In genomic region chr3:194276768-194277546, GRCh38 we compare ENCODE assay signal across 10 cellular contexts.
DNase-seq lines count a peak whose midpoint lies in the region; ATAC-seq and TF ChIP-seq lines count a peak whose summit lies in the region.
"Had no signal": no experiment of that assay in that cellular context is flagged by ENCODE, and none has a peak within 500 bp of the region (broad histone marks: within the 10 kb centered on the region; RNA-seq: fewer than 3 reads in every experiment).

No MANE protein-coding gene starts in this region.

- CTCF ChIA-PET in WTC11 (lab: Charles Lee), result interaction anchor here (1.1 to 1.8 kb wide), 3 partner anchors 11 to 39 kb away, joined by 3 to 13 read pairs (median 5); no protein-coding TSS in a partner anchor
- CTCF ChIA-PET in activated CD8-positive, alpha-beta T cell treated with anti-CD3 and anti-CD28 coated beads for 36 hours (lab: Charles Lee), result no interaction called here

- H3K36me3 ChIP-seq in psoas muscle (ENCODE audit: insufficient read depth in 1 of 2, low read depth in 1 of 2), result no peaks in the 10 kb centered on the region

- H3K27ac ChIP-seq in psoas muscle, result peak overlapping the region; percentile 85
- H3K27ac ChIP-seq: VCaP had no signal

- 7 to 17% (median 10%) methylated on average over 15 of the region's 15 CpGs for WGBS in psoas muscle, 3 donors

- TF ChIP-seq CTCF in WTC11 (IDR thresholded peaks at IDR 0.05) (no peak), psoas muscle (IDR thresholded peaks at IDR 0.05) (no peak)
- TF ChIP-seq CTCF in activated CD8-positive, alpha-beta T cell treated with anti-CD3 and anti-CD28 coated beads for 36 hours (IDR thresholded peaks at IDR 0.05), result no peak

- H3K36me3 Mint-ChIP-seq in WTC11, result peaks cover 6% of the 10 kb centered on the region
- H3K36me3 Mint-ChIP-seq in activated CD8-positive, alpha-beta T cell treated with anti-CD3 and anti-CD28 coated beads for 36 hours (ENCODE audit: low read depth), result no peaks in the 10 kb centered on the region
- no peaks in the 10 kb centered on the region for H3K36me3 Mint-ChIP-seq in activated T-helper 2 cell treated with anti-CD3 and anti-CD28 coated beads, Interferon-gamma antibody, Interleukin-2, Interleukin-4, amounts not matched to agents 10 μg/mL and 5 μg/mL and 100 μg/mL, durations not matched to agents 14 hours and 24 hours and 36 hours (ENCODE audit: low read depth)

- peaks cover 35% of the 10 kb centered on the region for H3K4me1 ChIP-seq in psoas muscle

- DNase-seq in GM03348 (ENCODE audit: low spot score), result peak; percentile 81
- DNase-seq in WTC11 (ENCODE audit: low spot score), result peak; percentile 12
- DNase-seq in cardiac septum (ENCODE audit: low spot score), result peak; percentile 76
- peak; percentile 79 to 85 for DNase-seq in psoas muscle
- DNase-seq in activated CD4-positive, alpha-beta T cell treated with anti-CD3 and anti-CD28 coated beads, Interleukin-2, amount 50 U/mL, for 4 hours, result no peak
- DNase-seq in activated CD8-positive, alpha-beta T cell treated with anti-CD3 and anti-CD28 coated beads for 36 hours, result no peak
- DNase-seq in stimulated activated CD4-positive, alpha-beta T cell treated with anti-CD3 and anti-CD28 coated beads, Interleukin-12 subunit alpha, Interleukin-12 subunit beta, amount 100 ng/mL, for 4 hours, result no peak
- no peak for DNase-seq in activated T-helper 2 cell treated with anti-CD3 and anti-CD28 coated beads, Interferon-gamma antibody, Interleukin-2, Interleukin-4, amounts not matched to agents 10 μg/mL and 5 μg/mL and 100 μg/mL, durations not matched to agents 14 hours and 24 hours and 36 hours (ENCODE audit: low spot score)
- DNase-seq: effector memory CD4-positive, alpha-beta T cell had no signal

- H3K27me3 ChIP-seq in psoas muscle (ENCODE audit: insufficient read depth in 3 of 3, low read length in 2 of 3), result no peaks in the 10 kb centered on the region

- no peaks in the 10 kb centered on the region for H3K9me3 ChIP-seq in psoas muscle

- H3K4me1 Mint-ChIP-seq in WTC11, result peaks cover 37% of the 10 kb centered on the region
- peaks cover 2% of the 10 kb centered on the region for H3K4me1 Mint-ChIP-seq in activated CD8-positive, alpha-beta T cell treated with anti-CD3 and anti-CD28 coated beads for 36 hours (ENCODE audit: low read depth)
- H3K4me1 Mint-ChIP-seq in activated T-helper 2 cell treated with anti-CD3 and anti-CD28 coated beads, Interferon-gamma antibody, Interleukin-2, Interleukin-4, amounts not matched to agents 10 μg/mL and 5 μg/mL and 100 μg/mL, durations not matched to agents 14 hours and 24 hours and 36 hours (ENCODE audit: low read depth), result peaks cover 1% of the 10 kb centered on the region

- H3K27me3 Mint-ChIP-seq in WTC11 (ENCODE audit: low read depth), result no peaks in the 10 kb centered on the region; the same call in 1 of the 2 replicates
- H3K27me3 Mint-ChIP-seq in activated CD8-positive, alpha-beta T cell treated with anti-CD3 and anti-CD28 coated beads for 36 hours, result no peaks in the 10 kb centered on the region
- H3K27me3 Mint-ChIP-seq in activated T-helper 2 cell treated with anti-CD3 and anti-CD28 coated beads, Interferon-gamma antibody, Interleukin-2, Interleukin-4, amounts not matched to agents 10 μg/mL and 5 μg/mL and 100 μg/mL, durations not matched to agents 14 hours and 24 hours and 36 hours (ENCODE audit: low read depth), result peaks cover 4% of the 10 kb centered on the region

- peak overlapping the region; percentile 17 for H3K4me3 ChIP-seq in psoas muscle

- ATAC-seq in WTC11 (peak; percentile 16; the same call in 1 of the 2 replicates), psoas muscle (peak; percentile 83 to 89 (median 86))
- no peak for ATAC-seq in activated CD8-positive, alpha-beta T cell treated with anti-CD3 and anti-CD28 coated beads for 36 hours

- intact Hi-C loops in cardiac septum (cut with DNase I) (loop anchor here (2.0 kb wide), 1 partner anchor 38 kb away; no protein-coding TSS in a partner anchor), psoas muscle (cut with DNase I) (loop anchor here in 1 of 2 donors (10.0 kb wide), 1 partner anchor 272 kb away; no protein-coding TSS in a partner anchor)
- intact Hi-C loops in activated CD8-positive, alpha-beta T cell treated with anti-CD3 and anti-CD28 coated beads for 36 hours (cut with micrococcal nuclease), result no loop called here
- intact Hi-C loops in activated T-helper 2 cell treated with anti-CD3 and anti-CD28 coated beads, Interferon-gamma antibody, Interleukin-2, Interleukin-4, amounts not matched to agents 10 μg/mL and 5 μg/mL and 100 μg/mL, durations not matched to agents 14 hours and 24 hours and 36 hours (cut with micrococcal nuclease), result no loop called here

- no peak overlapping the region for H3K4me3 Mint-ChIP-seq in WTC11
- no peak overlapping the region for H3K4me3 Mint-ChIP-seq in activated CD8-positive, alpha-beta T cell treated with anti-CD3 and anti-CD28 coated beads for 36 hours
- no peak overlapping the region for H3K4me3 Mint-ChIP-seq in activated T-helper 2 cell treated with anti-CD3 and anti-CD28 coated beads, Interferon-gamma antibody, Interleukin-2, Interleukin-4, amounts not matched to agents 10 μg/mL and 5 μg/mL and 100 μg/mL, durations not matched to agents 14 hours and 24 hours and 36 hours (ENCODE audit: low read depth)

- POLR2A ChIA-PET in WTC11 (lab: Charles Lee), result interaction anchor here (0.5 to 0.6 kb wide), 3 partner anchors 19 to 665 kb away, joined by 3 to 7 read pairs (median 5); no protein-coding TSS in a partner anchor
- POLR2A ChIA-PET in activated CD8-positive, alpha-beta T cell treated with anti-CD3 and anti-CD28 coated beads for 36 hours (lab: Charles Lee), result no interaction called here

- H3K27ac Mint-ChIP-seq in WTC11, result no peak overlapping the region
- H3K27ac Mint-ChIP-seq in activated CD8-positive, alpha-beta T cell treated with anti-CD3 and anti-CD28 coated beads for 36 hours, result no peak overlapping the region
- no peak overlapping the region for H3K27ac Mint-ChIP-seq in activated T-helper 2 cell treated with anti-CD3 and anti-CD28 coated beads, Interferon-gamma antibody, Interleukin-2, Interleukin-4, amounts not matched to agents 10 μg/mL and 5 μg/mL and 100 μg/mL, durations not matched to agents 14 hours and 24 hours and 36 hours

- peaks cover 6% of the 10 kb centered on the region for H3K9me3 Mint-ChIP-seq in WTC11
- H3K9me3 Mint-ChIP-seq in activated CD8-positive, alpha-beta T cell treated with anti-CD3 and anti-CD28 coated beads for 36 hours, result no peaks in the 10 kb centered on the region
- no peaks in the 10 kb centered on the region for H3K9me3 Mint-ChIP-seq in activated T-helper 2 cell treated with anti-CD3 and anti-CD28 coated beads, Interferon-gamma antibody, Interleukin-2, Interleukin-4, amounts not matched to agents 10 μg/mL and 5 μg/mL and 100 μg/mL, durations not matched to agents 14 hours and 24 hours and 36 hours

TF ChIP-seq in WTC11, 78 proteins besides CTCF, POLR2A, EP300 and RAD21 (continues in another document):
- no peak for TF ChIP-seq TCF7 (CRISPR knock-in tag; IDR thresholded peaks at IDR 0.05; ENCODE audit: low read depth)
- TF ChIP-seq OVOL2 (CRISPR knock-in tag; IDR thresholded peaks at IDR 0.05; ENCODE audit: borderline replicate concordance), result no peak
- no peak for TF ChIP-seq STAT6 (CRISPR knock-in tag; conservative IDR thresholded peaks at IDR 0.05; ENCODE audit: low read depth)
- no peak for TF ChIP-seq ELF4 (CRISPR knock-in tag; IDR thresholded peaks at IDR 0.05; ENCODE audit: low read depth)
- no peak for TF ChIP-seq CREB1 (CRISPR knock-in tag; IDR thresholded peaks at IDR 0.05)
- TF ChIP-seq JUN (CRISPR knock-in tag; IDR thresholded peaks at IDR 0.05), result no peak
- TF ChIP-seq USF2 (CRISPR knock-in tag; IDR thresholded peaks at IDR 0.05), result no peak
- TF ChIP-seq ZBTB43 (CRISPR knock-in tag; IDR thresholded peaks at IDR 0.05), result no peak
- TF ChIP-seq HMGA2 (CRISPR knock-in tag; IDR thresholded peaks at IDR 0.05), result no peak
- no peak for TF ChIP-seq EMX1 (CRISPR knock-in tag; IDR thresholded peaks at IDR 0.05)
- TF ChIP-seq IRF2 (CRISPR knock-in tag; IDR thresholded peaks at IDR 0.05; ENCODE audit: borderline replicate concordance, low read depth), result no peak
- TF ChIP-seq TP53 (CRISPR knock-in tag; IDR thresholded peaks at IDR 0.05), result no peak

Comparison
In these comparisons a context has a peak if more than half of its experiments do, and no peak if none do; other contexts are left out.
1. DNase-seq: peak in GM03348 (single experiment), WTC11 (single experiment), cardiac septum (single experiment) and psoas muscle (2 of 2); none in activated CD4-positive, alpha-beta T cell treated with anti-CD3 and anti-CD28 coated beads, Interleukin-2, amount 50 U/mL, for 4 hours (0 of 2), activated CD8-positive, alpha-beta T cell treated with anti-CD3 and anti-CD28 coated beads for 36 hours (single experiment), stimulated activated CD4-positive, alpha-beta T cell treated with anti-CD3 and anti-CD28 coated beads, Interleukin-12 subunit alpha, Interleukin-12 subunit beta, amount 100 ng/mL, for 4 hours (single experiment) and activated T-helper 2 cell treated with anti-CD3 and anti-CD28 coated beads, Interferon-gamma antibody, Interleukin-2, Interleukin-4, amounts not matched to agents 10 μg/mL and 5 μg/mL and 100 μg/mL, durations not matched to agents 14 hours and 24 hours and 36 hours (single experiment).